ENCODE assay signal across 8 cellular contexts in genomic region chr7:107150375-107151073, GRCh38. TPM values are rescaled to one million over a fixed set of nuclear protein-coding genes. Genes with fewer than 3 reads are reported as not detected.
DNase-seq lines count a peak whose midpoint lies in the region; ATAC-seq, FAIRE-seq and TF ChIP-seq lines count a peak whose summit lies in the region.

No MANE protein-coding gene starts in this region.

- CTCF ChIA-PET in CD4-positive, alpha-beta T cell (lab: Charles Lee): interaction anchor here (0.7 to 4.7 kb wide), 10 partner anchors 18 to 364 kb away, joined by 3 to 35 read pairs (median 3); partner anchors contain the start of gene HBP1
- CTCF ChIA-PET in PC-3 (lab: Charles Lee): interaction anchor here (0.6 to 1.3 kb wide), 4 partner anchors 18 to 608 kb away, joined by 4 to 6 read pairs (median 5); partner anchors contain the start of gene HBP1

- FAIRE-seq in H54 (lab: Jason Lieb, UNC): no peak

- H3K9me3 Mint-ChIP-seq in CD4-positive, alpha-beta T cell: no peaks in the 10 kb centered on the region

- H4K20me1 ChIP-seq in PC-3 (ENCODE audit: low read length): no peaks in the 10 kb centered on the region

- H3K36me3 Mint-ChIP-seq in CD4-positive, alpha-beta T cell (ENCODE audit: low read depth): no peaks in the 10 kb centered on the region

- H2AFZ ChIP-seq in PC-3 (ENCODE audit: low read length): no peak overlapping the region

- DNase-seq in CD4-positive, alpha-beta T cell: peak; percentile 60 to 78 (median 74)
- DNase-seq in HUDEP-2 (lab: John Stamatoyannopoulos, UW; ENCODE audit: unreplicated experiment in 76 of 76) (peak in 60 of 76 experiments; percentile 3 to 74 (median 47)), PC-3 (peak; percentile 74), fibroblast of peridontal ligament (ENCODE audit: extremely low read depth) (peak; percentile 91), ovary (peak; percentile 68 to 89 (median 83)), tibial nerve (ENCODE audit: low spot score in 2 of 2) (peak; percentile 80 to 96), H54 (ENCODE audit: insufficient read length, low spot score) (no peak)
- DNase-seq in activated T-cell treated with anti-CD3 and anti-CD28 coated beads, Interleukin-2, amount 50 U/mL, for 1 hour: peak; percentile 71

- no peaks in the 10 kb centered on the region for H3K27me3 ChIP-seq in CD4-positive, alpha-beta T cell (ENCODE audit: control insufficient read depth, insufficient read depth, low read length)
- H3K27me3 ChIP-seq in PC-3 (ENCODE audit: low read length) (no peaks in the 10 kb centered on the region), ovary (no peaks in the 10 kb centered on the region), tibial nerve (no peaks in the 10 kb centered on the region)

- no peak overlapping the region for H3K9ac ChIP-seq in PC-3 (ENCODE audit: low read length)

- H3K27ac Mint-ChIP-seq in CD4-positive, alpha-beta T cell: no peak overlapping the region

- H3K4me3 Mint-ChIP-seq in CD4-positive, alpha-beta T cell: no peak overlapping the region

- H3K27me3 Mint-ChIP-seq in CD4-positive, alpha-beta T cell: no peaks in the 10 kb centered on the region

- TF ChIP-seq EP300 in ovary (IDR thresholded peaks at IDR 0.05) (no peak), tibial nerve (IDR thresholded peaks at IDR 0.05) (no peak)

- H3K79me2 ChIP-seq in PC-3 (ENCODE audit: low read length): no peaks in the 10 kb centered on the region

- POLR2A ChIA-PET in CD4-positive, alpha-beta T cell (lab: Charles Lee): interaction anchor here (0.7 to 4.3 kb wide), 5 partner anchors 18 to 358 kb away, joined by 3 to 61 read pairs (median 4); partner anchors contain the start of gene HBP1
- POLR2A ChIA-PET in PC-3 (lab: Charles Lee; ENCODE audit: unreplicated experiment): no interaction called here

- H3K4me1 Mint-ChIP-seq in CD4-positive, alpha-beta T cell (ENCODE audit: low read depth): peaks cover 6% of the 10 kb centered on the region

- H3F3A ChIP-seq in PC-3 (ENCODE audit: low read length, unreplicated experiment): no peaks in the 10 kb centered on the region

- no peaks in the 10 kb centered on the region for H3K9me3 ChIP-seq in CD4-positive, alpha-beta T cell (ENCODE audit: control insufficient read depth, low read length)
- H3K9me3 ChIP-seq in PC-3 (ENCODE audit: low read length) (no peaks in the 10 kb centered on the region), ovary (no peaks in the 10 kb centered on the region), tibial nerve (no peaks in the 10 kb centered on the region)

- peak; percentile 89 for ATAC-seq in CD4-positive, alpha-beta T cell (ENCODE audit: poor library complexity)
- ATAC-seq in PC-3: peak; percentile 53

- peaks cover 9% of the 10 kb centered on the region for H3K4me1 ChIP-seq in PC-3 (ENCODE audit: insufficient read depth, low read length)
- H3K4me1 ChIP-seq in ovary (ENCODE audit: insufficient read depth): no peaks in the 10 kb centered on the region
- peaks cover 0 to 11% (median 0%) of the 10 kb centered on the region in 4 donors for H3K4me1 ChIP-seq in tibial nerve

- H3K36me3 ChIP-seq in PC-3 (ENCODE audit: low read depth, low read length) (no peaks in the 10 kb centered on the region), ovary (no peaks in the 10 kb centered on the region), tibial nerve (no peaks in the 10 kb centered on the region)

- TF ChIP-seq POLR2A in ovary (IDR thresholded peaks at IDR 0.05) (no peak), tibial nerve (IDR thresholded peaks at IDR 0.05) (no peak), H54 (IDR thresholded peaks at IDR 0.05; ENCODE audit: low read depth, low read length) (no peak)

- no peak overlapping the region for H3K4me2 ChIP-seq in PC-3 (ENCODE audit: low read length)

- no peak overlapping the region for H3K27ac ChIP-seq in CD4-positive, alpha-beta T cell (ENCODE audit: low read depth, low read length)
- H3K27ac ChIP-seq in PC-3 (ENCODE audit: low read length) (no peak overlapping the region), ovary (no peak overlapping the region), tibial nerve (no peak overlapping the region)

- peak; percentile 94 for TF ChIP-seq CTCF in CD4-positive, alpha-beta T cell (IDR thresholded peaks at IDR 0.05)
- TF ChIP-seq CTCF in PC-3 (conservative IDR thresholded peaks at IDR 0.05; ENCODE audit: low read depth, low read length) (peak; percentile 77), ovary (IDR thresholded peaks at IDR 0.05) (peak; percentile 44 to 78 (median 61)), tibial nerve (IDR thresholded peaks at IDR 0.05) (peak; percentile 34 to 68 (median 60))

- no peaks in the 10 kb centered on the region for H3K9me2 ChIP-seq in PC-3 (replicated peaks; ENCODE audit: low read length)

- intact Hi-C loops in CD4-positive, alpha-beta T cell (cut with DNase I, micrococcal nuclease): loop anchor here (1.0 to 10.0 kb wide), 4 partner anchors 203 to 734 kb away; partner anchors contain the start of gene PIK3CG (in 1 of the 2)
- intact Hi-C loops in PC-3 (cut with micrococcal nuclease): loop anchor here (1.0 kb wide), 3 partner anchors 17 to 357 kb away; no protein-coding TSS in a partner anchor
- intact Hi-C loops in ovary (cut with DNase I): loop anchor here in 2 of 4 donors (5.0 kb wide), 1 partner anchor 358 kb away; no protein-coding TSS in a partner anchor

- 22 to 26% (median 24%) methylated on average over 4 of the region's 4 CpGs for WGBS in ovary, 3 donors
- 23 to 26% methylated on average over 4 of the region's 4 CpGs for WGBS in tibial nerve, 2 donors

- BruUV-seq in PC-3 (replicated peaks; lab: Mats Ljungman, UMichigan): no TSS peak

- H3K4me3 ChIP-seq in PC-3 (ENCODE audit: low read length) (no peak overlapping the region), ovary (no peak overlapping the region), tibial nerve (no peak overlapping the region)

RNA-seq across cellular contexts. Expression of gene HBP1, which starts 18.3 kb away (rescaled TPM):
- 100 to 1,000 TPM; 238 to 242 TPM for total RNA-seq in CD4-positive, alpha-beta T cell
- 13.0 and 17.6 TPM in 2 replicates for total RNA-seq in PC-3 (2014; rRNA removed)
- total RNA-seq in ovary: 100 to 1,000 TPM in 2 of 7 donors, 10 to 100 TPM in 5; 31.8 to 121 (median 55.4) TPM
- polyA plus RNA-seq in ovary: 10 to 100 TPM; 77.4 to 86.3 TPM
- total RNA-seq in tibial nerve: 100 to 1,000 TPM in 3 of 4 donors, 10 to 100 TPM in 1; 78.9 to 157 (median 123) TPM
